Comparison of ENCODE assay signal across 8 cellular contexts in the genomic region with DNA sequence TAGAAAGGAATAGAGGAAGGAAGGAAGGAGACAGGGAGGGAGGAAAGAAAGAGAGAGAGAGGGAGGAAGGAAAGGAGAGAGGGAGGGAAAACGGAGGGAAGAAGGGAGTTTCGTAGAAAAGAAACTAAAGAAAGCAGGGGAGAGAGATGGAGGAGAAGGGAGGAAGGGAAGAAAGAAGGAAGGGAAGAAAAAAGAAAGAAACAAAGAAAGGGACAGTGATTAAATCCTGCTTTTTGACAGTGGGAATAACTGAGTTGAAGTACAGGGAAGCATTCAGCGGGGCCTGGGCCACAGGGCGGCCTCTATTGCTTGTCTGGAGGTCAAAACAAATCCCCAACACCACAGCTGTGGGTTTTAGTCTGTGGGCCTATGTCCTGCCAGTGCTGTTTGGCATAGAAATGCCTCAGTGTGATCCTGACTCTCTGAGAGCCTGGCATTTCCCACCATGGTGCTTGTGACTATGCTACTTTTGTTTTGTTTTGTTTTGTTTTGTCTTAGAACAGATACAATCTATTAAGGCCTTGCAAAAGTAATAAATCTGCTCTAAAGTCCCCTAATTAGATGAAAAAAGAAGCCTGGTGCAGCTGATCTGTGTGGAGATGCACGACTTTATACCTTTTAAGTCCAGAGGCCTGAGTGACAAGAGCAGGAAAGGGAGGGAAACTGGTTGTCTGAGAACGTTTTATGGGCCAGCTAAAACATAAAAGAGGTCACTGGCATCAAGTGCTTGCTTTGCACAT. TPM values are rescaled to one million over a fixed set of nuclear protein-coding genes. Genes with fewer than 3 reads are reported as not detected.
DNase-seq lines count a peak whose midpoint lies in the region; TF ChIP-seq lines count a peak whose summit lies in the region.

No MANE protein-coding gene starts in this region.

- H3K4me3 Mint-ChIP-seq in nephron progenitor cell (peak overlapping the region; percentile 25), progenitor cell of endocrine pancreas (ENCODE audit: low read depth) (no peak overlapping the region)

- no peaks in the 10 kb centered on the region for H4K20me1 ChIP-seq in BLaER1 treated with 17β-estradiol and CSF1 and Interleukin-3, amounts not matched to agents 10 nM and 100 nM

- H3K27ac ChIP-seq in BLaER1 treated with 17β-estradiol and CSF1 and Interleukin-3, amounts not matched to agents 10 nM and 100 nM = peak overlapping the region in 10 of 11 experiments; percentile 46 to 89 (median 70); a peak in 17 of 22 replicates
- H3K27ac ChIP-seq in duodenal mucosa (ENCODE audit: low read depth, low read length) = peak overlapping the region; percentile 15

- H3K9ac ChIP-seq in BLaER1 treated with 17β-estradiol and CSF1 and Interleukin-3, amounts not matched to agents 10 nM and 100 nM = peak overlapping the region in 4 of 11 experiments; percentile 66 to 74 (median 72); a peak in 9 of 22 replicates
- no peak overlapping the region for H3K9ac ChIP-seq in duodenal mucosa (ENCODE audit: low read depth in 1 of 2, low read length in 2 of 2)

- no peaks in the 10 kb centered on the region for H3K9me3 ChIP-seq in BLaER1 treated with 17β-estradiol and CSF1 and Interleukin-3, amounts not matched to agents 10 nM and 100 nM (replicated peaks in 1 of 11)
- no peaks in the 10 kb centered on the region for H3K9me3 ChIP-seq in duodenal mucosa (ENCODE audit: control insufficient read depth in 1 of 2, low read length in 2 of 2)

- H3K27me3 ChIP-seq in BLaER1 treated with 17β-estradiol and CSF1 and Interleukin-3, amounts not matched to agents 10 nM and 100 nM = no peaks in the 10 kb centered on the region
- no peaks in the 10 kb centered on the region for H3K27me3 ChIP-seq in duodenal mucosa (ENCODE audit: control insufficient read depth in 1 of 2, insufficient read depth in 2 of 2, low read length in 2 of 2)

- peak overlapping the region in 10 of 11 experiments; percentile 35 to 86 (median 72); a peak in 19 of 22 replicates for H3K4me2 ChIP-seq in BLaER1 treated with 17β-estradiol and CSF1 and Interleukin-3, amounts not matched to agents 10 nM and 100 nM

- H3K27me3 Mint-ChIP-seq in nephron progenitor cell (ENCODE audit: low read depth, poor library complexity) (peaks cover 6% of the 10 kb centered on the region), progenitor cell of endocrine pancreas (peaks cover 19% of the 10 kb centered on the region)

- peak overlapping the region; percentile 99 for H3K27ac Mint-ChIP-seq in nephron progenitor cell
- no peak overlapping the region for H3K27ac Mint-ChIP-seq in progenitor cell of endocrine pancreas

- H3K9me3 Mint-ChIP-seq in nephron progenitor cell (no peaks in the 10 kb centered on the region), progenitor cell of endocrine pancreas (ENCODE audit: low read depth) (no peaks in the 10 kb centered on the region)

- H3K4me1 ChIP-seq in BLaER1 treated with 17β-estradiol and CSF1 and Interleukin-3, amounts not matched to agents 10 nM and 100 nM = peaks cover 14 to 77% (median 41%) of the 10 kb centered on the region in 10 experiments
- H3K4me1 ChIP-seq in duodenal mucosa (ENCODE audit: control insufficient read depth in 1 of 2, insufficient read depth in 2 of 2, low read length in 2 of 2) = peaks cover 11 to 18% of the 10 kb centered on the region in 2 donors

- DNase-seq in NCI-H748 treated with DMSO at 0.1 percent for 48 hours (lab: John Stamatoyannopoulos, UW) (peak; percentile 64), nephron progenitor cell (no peak), OCI-M2 (lab: John Stamatoyannopoulos, UW; ENCODE audit: unreplicated experiment) (no peak), progenitor cell of endocrine pancreas (ENCODE audit: low spot score, unreplicated experiment) (no peak), 8988T (no peak), NCI-H1417 (lab: John Stamatoyannopoulos, UW) (no peak)

- no peaks in the 10 kb centered on the region for H3K36me3 ChIP-seq in BLaER1 treated with 17β-estradiol and CSF1 and Interleukin-3, amounts not matched to agents 10 nM and 100 nM
- no peaks in the 10 kb centered on the region for H3K36me3 ChIP-seq in duodenal mucosa (ENCODE audit: control insufficient read depth in 1 of 2, insufficient read depth in 2 of 2, low read length in 2 of 2)

- H3K4me3 ChIP-seq in BLaER1 treated with 17β-estradiol and CSF1 and Interleukin-3, amounts not matched to agents 10 nM and 100 nM = no peak overlapping the region; a peak in 1 of 20 replicates
- no peak overlapping the region for H3K4me3 ChIP-seq in duodenal mucosa (ENCODE audit: low read depth in 1 of 2, low read length in 2 of 2)

- peaks cover 54% of the 10 kb centered on the region for H3K4me1 Mint-ChIP-seq in nephron progenitor cell
- H3K4me1 Mint-ChIP-seq in progenitor cell of endocrine pancreas (ENCODE audit: low read depth) = peaks cover 7% of the 10 kb centered on the region

- H3K36me3 Mint-ChIP-seq in nephron progenitor cell (ENCODE audit: low read depth) (no peaks in the 10 kb centered on the region), progenitor cell of endocrine pancreas (ENCODE audit: insufficient read depth) (no peaks in the 10 kb centered on the region)

- TF ChIP-seq CTCF in nephron progenitor cell (IDR thresholded peaks at IDR 0.05) = no peak
- TF ChIP-seq CTCF in progenitor cell of endocrine pancreas (IDR thresholded peaks at IDR 0.05; ENCODE audit: unreplicated experiment) = no peak

RNA-seq across cellular contexts. Expression of gene IL1RL2, which starts 40.0 kb away (rescaled TPM):
- not detected in 2 replicates for total RNA-seq in progenitor cell of endocrine pancreas
